Comparison of ENCODE assay signal across 8 cellular contexts in genomic region chr12:9741726-9742125, GRCh38. TPM values are rescaled to one million over a fixed set of nuclear protein-coding genes. Genes with fewer than 3 reads are reported as not detected.
DNase-seq lines count a peak whose midpoint lies in the region; ATAC-seq and TF ChIP-seq lines count a peak whose summit lies in the region.

No MANE protein-coding gene starts in this region.

- H3K4me1 ChIP-seq in psoas muscle = no peaks in the 10 kb centered on the region

- no peak overlapping the region for H3K27ac ChIP-seq in psoas muscle

- H3K27ac Mint-ChIP-seq in activated CD8-positive, alpha-beta T cell treated with anti-CD3 and anti-CD28 coated beads for 36 hours = peak overlapping the region; percentile 90

- H3K4me3 ChIP-seq in psoas muscle = no peak overlapping the region
- no peak overlapping the region for H3K4me3 ChIP-seq in lower leg skin (ENCODE audit: low read depth, poor library complexity, severe bottlenecking)

- H3K36me3 ChIP-seq in psoas muscle (ENCODE audit: insufficient read depth in 1 of 2, low read depth in 1 of 2) = no peaks in the 10 kb centered on the region

- DNase-seq in activated CD8-positive, alpha-beta T cell treated with anti-CD3 and anti-CD28 coated beads for 36 hours = peak; percentile 95
- DNase-seq in stimulated activated CD4-positive, alpha-beta T cell treated with anti-CD3 and anti-CD28 coated beads, Interleukin-2, amount 100 ng/mL, for 4 hours (ENCODE audit: low read depth) = peak; percentile 58
- no peak for DNase-seq in psoas muscle
- DNase-seq in medulla oblongata (ENCODE audit: extremely low spot score) = no peak
- DNase-seq in lower leg skin (ENCODE audit: low spot score in 2 of 2) = no peak
- DNase-seq in ecto neural progenitor cell (ENCODE audit: low spot score) = no peak

- ATAC-seq in GM19438 (IDR thresholded peaks at IDR 0.05; ENCODE audit: low read depth, unreplicated experiment) = peak; percentile 66
- peak; percentile 85 for ATAC-seq in HG03439 (IDR thresholded peaks at IDR 0.05; ENCODE audit: unreplicated experiment)
- peak; percentile 69 for ATAC-seq in activated CD8-positive, alpha-beta T cell treated with anti-CD3 and anti-CD28 coated beads for 36 hours
- no peak for ATAC-seq in psoas muscle

- intact Hi-C loops in activated CD8-positive, alpha-beta T cell treated with anti-CD3 and anti-CD28 coated beads for 36 hours (cut with micrococcal nuclease) = loop anchor here (5.0 to 10.0 kb wide), 3 partner anchors 69 to 393 kb away; partner anchors contain the start of gene CLEC7A
- intact Hi-C loops in psoas muscle (cut with DNase I) (no loop called here), lower leg skin (cut with DNase I; ENCODE audit: low total_unique reads) (no loop called here)

- peak overlapping the region; percentile 74 for H3K4me3 Mint-ChIP-seq in activated CD8-positive, alpha-beta T cell treated with anti-CD3 and anti-CD28 coated beads for 36 hours

- peaks cover 16% of the 10 kb centered on the region for H3K36me3 Mint-ChIP-seq in activated CD8-positive, alpha-beta T cell treated with anti-CD3 and anti-CD28 coated beads for 36 hours (ENCODE audit: low read depth)

- TF ChIP-seq POLR2A in lower leg skin (IDR thresholded peaks at IDR 0.05) = no peak

- no peaks in the 10 kb centered on the region for H3K27me3 ChIP-seq in psoas muscle (ENCODE audit: insufficient read depth in 3 of 3, low read length in 2 of 3)

- POLR2A ChIA-PET in activated CD8-positive, alpha-beta T cell treated with anti-CD3 and anti-CD28 coated beads for 36 hours (lab: Charles Lee) = interaction anchor here (1.1 to 5.5 kb wide), 18 partner anchors 10 to 122 kb away, joined by 3 to 56 read pairs (median 7); partner anchors contain the start of genes CD69 and CLEC2D

- H3K9me3 Mint-ChIP-seq in activated CD8-positive, alpha-beta T cell treated with anti-CD3 and anti-CD28 coated beads for 36 hours = peaks cover 11% of the 10 kb centered on the region

- 83 to 88% (median 84%) methylated on average over 4 of the region's 4 CpGs for WGBS in psoas muscle, 3 donors
- WGBS in lower leg skin, 2 donors = 85 to 87% methylated on average over 4 of the region's 4 CpGs

- H3K9me3 ChIP-seq in psoas muscle = no peaks in the 10 kb centered on the region

- H3K4me1 Mint-ChIP-seq in activated CD8-positive, alpha-beta T cell treated with anti-CD3 and anti-CD28 coated beads for 36 hours (ENCODE audit: low read depth) = peaks cover 71% of the 10 kb centered on the region

- TF ChIP-seq CTCF in activated CD8-positive, alpha-beta T cell treated with anti-CD3 and anti-CD28 coated beads for 36 hours (IDR thresholded peaks at IDR 0.05) = no peak
- no peak for TF ChIP-seq CTCF in psoas muscle (IDR thresholded peaks at IDR 0.05)
- TF ChIP-seq CTCF in lower leg skin (IDR thresholded peaks at IDR 0.05) = no peak

- H3K27me3 Mint-ChIP-seq in activated CD8-positive, alpha-beta T cell treated with anti-CD3 and anti-CD28 coated beads for 36 hours = no peaks in the 10 kb centered on the region

- CTCF ChIA-PET in activated CD8-positive, alpha-beta T cell treated with anti-CD3 and anti-CD28 coated beads for 36 hours (lab: Charles Lee) = interaction anchor here (0.7 to 23.1 kb wide), 25 partner anchors 9 to 410 kb away, joined by 3 to 791 read pairs (median 6); partner anchors contain the start of genes CLEC2D and CLECL1

RNA-seq across cellular contexts. Expression of gene CLECL1, which starts 8.8 kb away (rescaled TPM):
- 1 to 10 TPM; 6.0 to 8.5 TPM for total RNA-seq in activated CD8-positive, alpha-beta T cell treated with anti-CD3 and anti-CD28 coated beads for 36 hours
- total RNA-seq in psoas muscle (under 1 TPM in 1 of 4 donors, not detected in 3; 0.42 TPM), lower leg skin (not detected)
- polyA plus RNA-seq in psoas muscle = under 1 TPM in 2 of 3 donors, not detected in 1; 0.10 to 0.28 TPM

RNA-seq across cellular contexts. Expression of gene CD69, which starts 19.0 kb away (rescaled TPM):
- 100 to 1,000 TPM; 166 to 174 TPM for total RNA-seq in activated CD8-positive, alpha-beta T cell treated with anti-CD3 and anti-CD28 coated beads for 36 hours
- total RNA-seq in psoas muscle = under 1 TPM; 0.22 to 0.82 (median 0.57) TPM
- 1 to 10 TPM in 1 of 3 donors, under 1 TPM in 2; 0.13 to 1.1 (median 0.14) TPM for polyA plus RNA-seq in psoas muscle
- total RNA-seq in lower leg skin = 1 to 10 TPM in 3 of 4 donors, under 1 TPM in 1; 0.61 to 4.0 (median 1.9) TPM

Comparison
In these comparisons a context has a peak if more than half of its experiments do, and no peak if none do; other contexts are left out.
1. ATAC-seq: peak in GM19438 (single experiment), HG03439 (single experiment) and activated CD8-positive, alpha-beta T cell treated with anti-CD3 and anti-CD28 coated beads for 36 hours (single experiment); none in psoas muscle (0 of 4).
2. DNase-seq: peak in activated CD8-positive, alpha-beta T cell treated with anti-CD3 and anti-CD28 coated beads for 36 hours (single experiment) and stimulated activated CD4-positive, alpha-beta T cell treated with anti-CD3 and anti-CD28 coated beads, Interleukin-2, amount 100 ng/mL, for 4 hours (single experiment); none in psoas muscle (0 of 2), medulla oblongata (single experiment), lower leg skin (0 of 2) and ecto neural progenitor cell (single experiment).
3. RNA of gene CLECL1, which starts 8.8 kb away (total RNA-seq): 6.0 to 8.5 TPM in activated CD8-positive, alpha-beta T cell treated with anti-CD3 and anti-CD28 coated beads for 36 hours; 0.42 TPM in psoas muscle and not detected in lower leg skin; every median in the first group is over 4 times any median in the second.
4. RNA of gene CD69, which starts 19.0 kb away (total RNA-seq): 166 to 174 TPM in activated CD8-positive, alpha-beta T cell treated with anti-CD3 and anti-CD28 coated beads for 36 hours; 0.61 to 4.0 TPM in lower leg skin and 0.22 to 0.82 TPM in psoas muscle; every median in the first group is over 10 times any median in the second.